Comparison of ENCODE assay signal across 20 cellular contexts in genomic region chr2:171391532-171391931, GRCh38. TPM values are rescaled to one million over a fixed set of nuclear protein-coding genes. Genes with fewer than 3 reads are reported as not detected.
DNase-seq lines count a peak whose midpoint lies in the region; ATAC-seq and TF ChIP-seq lines count a peak whose summit lies in the region.
"Had no signal": no experiment of that assay in that cellular context is flagged by ENCODE, and none has a peak within 500 bp of the region (broad histone marks: within the 10 kb centered on the region; RNA-seq: fewer than 3 reads in every experiment).

No MANE protein-coding gene starts in this region.

- H3K27me3 ChIP-seq in GM23338 (ENCODE audit: insufficient read depth) = no peaks in the 10 kb centered on the region
- H3K27me3 ChIP-seq: body of pancreas, esophagus muscularis mucosa, gastroesophageal sphincter, thyroid gland had no signal

- no peaks in the 10 kb centered on the region; the same call in 2 of the 3 replicates for H3K36me3 Mint-ChIP-seq in GM23338 (ENCODE audit: low read depth)
- H3K36me3 Mint-ChIP-seq in HFFc6 (ENCODE audit: low read depth) = no peaks in the 10 kb centered on the region
- H3K36me3 Mint-ChIP-seq in activated T-helper 2 cell treated with anti-CD3 and anti-CD28 coated beads, Interferon-gamma antibody, Interleukin-2, Interleukin-4, amounts not matched to agents 10 μg/mL and 5 μg/mL and 100 μg/mL, durations not matched to agents 14 hours and 24 hours and 36 hours (ENCODE audit: low read depth) = peaks cover 34% of the 10 kb centered on the region

- H3F3A ChIP-seq in GM23338 (replicated peaks; ENCODE audit: low read depth) = no peaks in the 10 kb centered on the region; the same call in 1 of the 2 replicates

- TF ChIP-seq CTCF in GM23338 (conservative IDR thresholded peaks at IDR 0.05; ENCODE audit: low read depth in 2 of 2) (no peak), HFFc6 (IDR thresholded peaks at IDR 0.05) (no peak), mucosa of descending colon (IDR thresholded peaks at IDR 0.05) (no peak)

- no peak overlapping the region for H2AFZ ChIP-seq in GM23338

- H3K27me3 Mint-ChIP-seq in GM23338 (ENCODE audit: insufficient read depth, low read depth, poor library complexity) (peaks cover 3% of the 10 kb centered on the region), HFFc6 (ENCODE audit: insufficient read depth) (no peaks in the 10 kb centered on the region)
- H3K27me3 Mint-ChIP-seq in activated T-helper 2 cell treated with anti-CD3 and anti-CD28 coated beads, Interferon-gamma antibody, Interleukin-2, Interleukin-4, amounts not matched to agents 10 μg/mL and 5 μg/mL and 100 μg/mL, durations not matched to agents 14 hours and 24 hours and 36 hours (ENCODE audit: low read depth) = no peaks in the 10 kb centered on the region
- H3K27me3 Mint-ChIP-seq: naive B cell had no signal

- no peaks in the 10 kb centered on the region for H3K9me2 ChIP-seq in GM23338 (ENCODE audit: insufficient read depth)

- peak overlapping the region; percentile 51 for H3K27ac Mint-ChIP-seq in GM23338
- peak overlapping the region; percentile 2; the same call in 1 of the 2 replicates for H3K27ac Mint-ChIP-seq in HFFc6
- H3K27ac Mint-ChIP-seq in activated T-helper 2 cell treated with anti-CD3 and anti-CD28 coated beads, Interferon-gamma antibody, Interleukin-2, Interleukin-4, amounts not matched to agents 10 μg/mL and 5 μg/mL and 100 μg/mL, durations not matched to agents 14 hours and 24 hours and 36 hours = peak overlapping the region; percentile 77

- no peaks in the 10 kb centered on the region for H4K20me1 ChIP-seq in GM23338 (replicated peaks; ENCODE audit: insufficient read depth)

- H3K9me3 ChIP-seq in mucosa of descending colon = no peaks in the 10 kb centered on the region
- H3K9me3 ChIP-seq: body of pancreas, esophagus muscularis mucosa, gastroesophageal sphincter, thyroid gland had no signal

- no peak overlapping the region for H3K4me3 ChIP-seq in GM23338
- no peak overlapping the region for H3K4me3 ChIP-seq in mucosa of descending colon
- H3K4me3 ChIP-seq: body of pancreas, esophagus muscularis mucosa, gastroesophageal sphincter, thyroid gland had no signal

- H3K4me3 Mint-ChIP-seq in GM23338 = no peak overlapping the region
- no peak overlapping the region for H3K4me3 Mint-ChIP-seq in HFFc6
- H3K4me3 Mint-ChIP-seq in activated T-helper 2 cell treated with anti-CD3 and anti-CD28 coated beads, Interferon-gamma antibody, Interleukin-2, Interleukin-4, amounts not matched to agents 10 μg/mL and 5 μg/mL and 100 μg/mL, durations not matched to agents 14 hours and 24 hours and 36 hours (ENCODE audit: low read depth) = no peak overlapping the region
- H3K4me3 Mint-ChIP-seq: naive B cell had no signal

- peaks cover 53% of the 10 kb centered on the region for H3K4me1 Mint-ChIP-seq in GM23338
- H3K4me1 Mint-ChIP-seq in HFFc6 (ENCODE audit: low read depth) = peaks cover 44% of the 10 kb centered on the region
- peaks cover 39% of the 10 kb centered on the region for H3K4me1 Mint-ChIP-seq in activated T-helper 2 cell treated with anti-CD3 and anti-CD28 coated beads, Interferon-gamma antibody, Interleukin-2, Interleukin-4, amounts not matched to agents 10 μg/mL and 5 μg/mL and 100 μg/mL, durations not matched to agents 14 hours and 24 hours and 36 hours (ENCODE audit: low read depth)

- H3K4me1 ChIP-seq in GM23338 (ENCODE audit: insufficient read depth) (peaks cover 49% of the 10 kb centered on the region), mucosa of descending colon (ENCODE audit: low read depth) (no peaks in the 10 kb centered on the region)
- H3K4me1 ChIP-seq: body of pancreas, gastroesophageal sphincter, thyroid gland had no signal

- ATAC-seq in GM23338 = peak; percentile 21; the same call in 2 of the 3 replicates
- ATAC-seq in mucosa of descending colon = peak; percentile 52
- ATAC-seq: body of pancreas, gastroesophageal sphincter, HepG2 had no signal

- no peaks in the 10 kb centered on the region for H3K9me3 Mint-ChIP-seq in GM23338
- H3K9me3 Mint-ChIP-seq in HFFc6 = no peaks in the 10 kb centered on the region
- no peaks in the 10 kb centered on the region for H3K9me3 Mint-ChIP-seq in activated T-helper 2 cell treated with anti-CD3 and anti-CD28 coated beads, Interferon-gamma antibody, Interleukin-2, Interleukin-4, amounts not matched to agents 10 μg/mL and 5 μg/mL and 100 μg/mL, durations not matched to agents 14 hours and 24 hours and 36 hours
- H3K9me3 Mint-ChIP-seq: naive B cell had no signal

- DNase-seq in GM23338 (ENCODE audit: low spot score) = no peak
- no peak for DNase-seq in HFFc6
- no peak for DNase-seq in activated T-helper 2 cell treated with anti-CD3 and anti-CD28 coated beads, Interferon-gamma antibody, Interleukin-2, Interleukin-4, amounts not matched to agents 10 μg/mL and 5 μg/mL and 100 μg/mL, durations not matched to agents 14 hours and 24 hours and 36 hours (ENCODE audit: low spot score)
- DNase-seq in mucosa of descending colon = no peak
- DNase-seq in GM03348 (ENCODE audit: low spot score) = no peak
- no peak for DNase-seq in H4 (ENCODE audit: low spot score)
- no peak for DNase-seq in GM19238 (ENCODE audit: insufficient read length, low spot score)
- DNase-seq: body of pancreas; effector CD8-positive, alpha-beta T cell; naive B cell; NCI-H1105 treated with DMSO at 0.1 percent for 48 hours; NCI-H2081; nucleus accumbens; retina; stimulated activated CD4-positive, alpha-beta T cell treated with anti-CD3 and anti-CD28 coated beads, Interleukin-4, amount 100 ng/mL, for 24 hours; stimulated activated naive CD4-positive, alpha-beta T cell treated with Interleukin-2 at 50 U/mL for 16 hours; thyroid gland had no signal

- no peak overlapping the region for H3K4me2 ChIP-seq in GM23338

- H3K36me3 ChIP-seq in GM23338 (ENCODE audit: insufficient read depth) (no peaks in the 10 kb centered on the region), mucosa of descending colon (ENCODE audit: low read depth) (no peaks in the 10 kb centered on the region)
- H3K36me3 ChIP-seq: esophagus muscularis mucosa, gastroesophageal sphincter, thyroid gland had no signal

- peaks cover 19% of the 10 kb centered on the region for H3K79me2 ChIP-seq in GM23338 (replicated peaks; ENCODE audit: insufficient read depth)

- H3K27ac ChIP-seq in GM23338 (ENCODE audit: low read depth) = no peak overlapping the region
- H3K27ac ChIP-seq: body of pancreas, esophagus muscularis mucosa, gastroesophageal sphincter, thyroid gland had no signal

- intact Hi-C loops in activated T-helper 2 cell treated with anti-CD3 and anti-CD28 coated beads, Interferon-gamma antibody, Interleukin-2, Interleukin-4, amounts not matched to agents 10 μg/mL and 5 μg/mL and 100 μg/mL, durations not matched to agents 14 hours and 24 hours and 36 hours (cut with micrococcal nuclease) = loop anchor here (1.0 kb wide), 3 partner anchors 23 to 131 kb away; no protein-coding TSS in a partner anchor
- intact Hi-C loops in mucosa of descending colon (cut with DNase I, micrococcal nuclease) = no loop called here

TF ChIP-seq in GM23338, 12 proteins besides CTCF, POLR2A, EP300 and RAD21 (continues in another document):
- TF ChIP-seq ETS1 (IDR thresholded peaks at IDR 0.05) (no peak), ZNF331 (CRISPR knock-in tag; IDR thresholded peaks at IDR 0.05; ENCODE audit: low read depth) (no peak), ZNF114 (CRISPR knock-in tag; IDR thresholded peaks at IDR 0.05) (no peak), JUNB (IDR thresholded peaks at IDR 0.05; ENCODE audit: unreplicated experiment) (no peak), EZH2phosphoT487 (IDR thresholded peaks at IDR 0.05; ENCODE audit: unreplicated experiment) (no peak), EZH2 (IDR thresholded peaks at IDR 0.05; ENCODE audit: low read depth, unreplicated experiment) (no peak), POLR2AphosphoS5 (IDR thresholded peaks at IDR 0.05; ENCODE audit: low read depth) (no peak)

RNA-seq across cellular contexts. Expression of gene METTL8, which starts 42.3 kb away (rescaled TPM):
- 54.4 and 60.9 TPM in 2 replicates for total RNA-seq in GM23338 (2014; rRNA removed; shearing (Covaris generic))
- polyA plus RNA-seq in GM23338 (2016; fragmentation: Nextera tagmentation; extraction: Ambion mirVana) = 48.6 and 64.3 TPM in 2 replicates
- 10 to 100 TPM; 17.7 to 26.2 (median 22.3) TPM for total RNA-seq in HFFc6 (2021; fragmentation: NEBNext Ultra II Directional; extraction: Animal tissue kit (Norgen Biotek cat#: 25700))
- total RNA-seq in activated T-helper 2 cell treated with anti-CD3 and anti-CD28 coated beads, Interferon-gamma antibody, Interleukin-2, Interleukin-4, amounts not matched to agents 10 μg/mL and 5 μg/mL and 100 μg/mL, durations not matched to agents 14 hours and 24 hours and 36 hours = 38.2 and 39.9 TPM in 2 replicates
- 10 to 100 TPM; 15.9 to 44.9 (median 20.7) TPM for total RNA-seq in mucosa of descending colon
- 18.0 and 22.0 TPM in 2 replicates for total RNA-seq in H4 (2014; rRNA removed; shearing (Covaris generic))

RNA-seq across cellular contexts. Expression of gene DCAF17, which starts 42.5 kb away (rescaled TPM):
- total RNA-seq in GM23338 (2014; rRNA removed; shearing (Covaris generic)) = 34.3 and 37.3 TPM in 2 replicates
- polyA plus RNA-seq in GM23338 (2016; fragmentation: Nextera tagmentation; extraction: Ambion mirVana) = 10.9 and 11.0 TPM in 2 replicates
- 10 to 100 TPM; 12.8 to 17.6 (median 15.2) TPM for total RNA-seq in HFFc6 (2021; fragmentation: NEBNext Ultra II Directional; extraction: Animal tissue kit (Norgen Biotek cat#: 25700))
- 22.6 and 23.7 TPM in 2 replicates for total RNA-seq in activated T-helper 2 cell treated with anti-CD3 and anti-CD28 coated beads, Interferon-gamma antibody, Interleukin-2, Interleukin-4, amounts not matched to agents 10 μg/mL and 5 μg/mL and 100 μg/mL, durations not matched to agents 14 hours and 24 hours and 36 hours
- total RNA-seq in mucosa of descending colon = 10 to 100 TPM; 12.0 to 21.5 (median 14.2) TPM
- total RNA-seq in H4 (2014; rRNA removed; shearing (Covaris generic)) = 11.0 and 11.4 TPM in 2 replicates

Comparison
In these comparisons a context has a peak if more than half of its experiments do, and no peak if none do; other contexts are left out.
1. H3K27ac Mint-ChIP-seq: peak in every context shown above with its lines; median percentile 77 in activated T-helper 2 cell treated with anti-CD3 and anti-CD28 coated beads, Interferon-gamma antibody, Interleukin-2, Interleukin-4, amounts not matched to agents 10 μg/mL and 5 μg/mL and 100 μg/mL, durations not matched to agents 14 hours and 24 hours and 36 hours; 51 in GM23338; 2 in HFFc6.